ENCODE assay signal across 15 cellular contexts in the genomic region with DNA sequence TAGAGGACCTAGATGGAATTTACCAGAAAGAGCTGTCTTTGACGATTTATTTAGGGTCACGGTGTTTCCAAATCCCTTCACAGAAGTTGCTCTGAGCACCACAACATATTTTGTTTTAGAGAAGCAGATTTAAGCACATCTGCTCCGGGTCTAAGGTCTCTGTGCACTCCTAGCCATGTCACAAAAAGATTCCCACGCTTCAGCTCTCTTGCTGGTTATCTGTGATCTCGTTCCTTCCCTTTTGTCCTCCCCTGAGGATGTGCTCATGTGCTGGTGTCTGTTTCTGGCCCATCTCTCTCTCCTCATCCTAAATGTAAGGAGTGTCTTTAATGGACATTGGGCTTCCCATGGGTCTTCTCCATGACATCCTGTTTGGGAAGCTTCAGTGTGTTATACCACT. TPM values are rescaled to one million over a fixed set of nuclear protein-coding genes. Genes with fewer than 3 reads are reported as not detected.
DNase-seq lines count a peak whose midpoint lies in the region; ATAC-seq and TF ChIP-seq lines count a peak whose summit lies in the region.
"Had no signal": no experiment of that assay in that cellular context is flagged by ENCODE, and none has a peak within 500 bp of the region (broad histone marks: within the 10 kb centered on the region; RNA-seq: fewer than 3 reads in every experiment).

No MANE protein-coding gene starts in this region.

- TF ChIP-seq CTCF in H9 (conservative IDR thresholded peaks at IDR 0.05) = no peak
- TF ChIP-seq CTCF in esophagus muscularis mucosa (IDR thresholded peaks at IDR 0.05) = no peak

- H3K4me3 Mint-ChIP-seq in H9 = no peak overlapping the region
- H3K4me3 Mint-ChIP-seq: B cell; naive thymus-derived CD4-positive, alpha-beta T cell had no signal

- H3K4me1 Mint-ChIP-seq in H9 = peaks cover 21 to 23% of the 10 kb centered on the region in 2 experiments

- H3K4me1 ChIP-seq in H9 (ENCODE audit: insufficient read depth, low read length) = peaks cover 8% of the 10 kb centered on the region; the same call in 1 of the 2 replicates
- peaks cover 12 to 33% (median 22%) of the 10 kb centered on the region in 4 donors for H3K4me1 ChIP-seq in esophagus muscularis mucosa
- peaks cover 4% of the 10 kb centered on the region for H3K4me1 ChIP-seq in mesendoderm (ENCODE audit: control insufficient read depth, low read depth, low read length)
- peaks cover 12 to 29% (median 22%) of the 10 kb centered on the region in 5 donors for H3K4me1 ChIP-seq in subcutaneous abdominal adipose tissue (ENCODE audit: control insufficient read depth in 5 of 5, insufficient read depth in 5 of 5, low read length in 5 of 5)

- H3K56ac ChIP-seq in H9 (ENCODE audit: insufficient read length, low read depth, low read length) (no peak overlapping the region), mesendoderm (ENCODE audit: low read length) (peak overlapping the region; percentile 71)

- H3K9ac ChIP-seq in H9 (ENCODE audit: extremely low read depth, insufficient read length, low read length) = no peak overlapping the region
- peak overlapping the region; percentile 3 for H3K9ac ChIP-seq in mesendoderm (ENCODE audit: low read length)
- H3K9ac ChIP-seq in subcutaneous abdominal adipose tissue (ENCODE audit: low read length in 5 of 5) = peak overlapping the region in 3 of 5 donors; percentile 6 to 66 (median 56)

- H4K5ac ChIP-seq in H9 (ENCODE audit: insufficient read length, low read depth, low read length) (no peak overlapping the region), mesendoderm (ENCODE audit: low read length) (peak overlapping the region; percentile 50)

- H3K36me3 ChIP-seq in esophagus muscularis mucosa (no peaks in the 10 kb centered on the region), mesendoderm (ENCODE audit: control insufficient read depth, insufficient read depth, low read length) (no peaks in the 10 kb centered on the region), subcutaneous abdominal adipose tissue (ENCODE audit: control insufficient read depth in 5 of 5, insufficient read depth in 5 of 5, low read length in 5 of 5) (no peaks in the 10 kb centered on the region)
- H3K36me3 ChIP-seq: SJSA1, WERI-Rb-1 had no signal

- H3K4ac ChIP-seq in H9 (ENCODE audit: low read depth, low read length) = no peak overlapping the region
- peak overlapping the region; percentile 5 for H3K4ac ChIP-seq in mesendoderm (ENCODE audit: low read depth, low read length)

- H3K27me3 Mint-ChIP-seq in H9 (ENCODE audit: low read depth) = no peaks in the 10 kb centered on the region
- H3K27me3 Mint-ChIP-seq: B cell had no signal

- H3K4me2 ChIP-seq in H9 (ENCODE audit: insufficient read depth, insufficient read length, low read length) (no peak overlapping the region), mesendoderm (ENCODE audit: low read length) (no peak overlapping the region)

- no peaks in the 10 kb centered on the region for H3K79me1 ChIP-seq in H9 (ENCODE audit: insufficient read depth, low read depth, low read length, poor library complexity, severe bottlenecking)
- no peaks in the 10 kb centered on the region for H3K79me1 ChIP-seq in mesendoderm (ENCODE audit: low read length)

- H3K18ac ChIP-seq in H9 (ENCODE audit: insufficient read length, low read depth, low read length) (no peak overlapping the region), mesendoderm (ENCODE audit: low read length) (peak overlapping the region; percentile 19)

- no peak overlapping the region for H3T11ph ChIP-seq in H9 (ENCODE audit: low read length)

- H4K8ac ChIP-seq in H9 (replicated peaks; ENCODE audit: insufficient read length, low read depth, low read length) = no peak overlapping the region
- H4K8ac ChIP-seq in mesendoderm (ENCODE audit: low read depth, low read length) = no peak overlapping the region

- H3K4me3 ChIP-seq in esophagus muscularis mucosa = peak overlapping the region in 1 of 4 donors; percentile 6
- no peak overlapping the region for H3K4me3 ChIP-seq in mesendoderm (ENCODE audit: low read length)
- peak overlapping the region in 2 of 5 donors; percentile 4 to 48 for H3K4me3 ChIP-seq in subcutaneous abdominal adipose tissue (ENCODE audit: low read depth in 1 of 5, low read length in 5 of 5)
- H3K4me3 ChIP-seq: SJSA1 had no signal

- DNase-seq in H9 = no peak
- DNase-seq in esophagus muscularis mucosa (ENCODE audit: extremely low spot score) = no peak
- no peak for DNase-seq in mesendoderm
- DNase-seq in activated CD8-positive, alpha-beta memory T cell treated with anti-CD3 and anti-CD28 coated beads, Interleukin-2, amount 50 U/mL, for 48 hours = no peak
- no peak for DNase-seq in posterior vena cava (ENCODE audit: low spot score)
- DNase-seq: activated naive CD4-positive, alpha-beta T cell treated with anti-CD3 and anti-CD28 coated beads, Interleukin-2, amount 50 U/mL, for 16 hours; cerebellar nuclear complex; naive thymus-derived CD4-positive, alpha-beta T cell; NCI-H2029; WERI-Rb-1 had no signal

- H3K23me2 ChIP-seq in H9 (ENCODE audit: insufficient read length, low read depth, low read length, poor library complexity, severe bottlenecking) = no peaks in the 10 kb centered on the region

- H2BK5ac ChIP-seq in H9 (ENCODE audit: insufficient read length, low read length) = no peak overlapping the region
- peak overlapping the region; percentile 7 for H2BK5ac ChIP-seq in mesendoderm (ENCODE audit: low read length)

- H3K9me3 ChIP-seq in H9 (ENCODE audit: control insufficient read depth, low read depth, low read length) (no peaks in the 10 kb centered on the region), esophagus muscularis mucosa (no peaks in the 10 kb centered on the region), subcutaneous abdominal adipose tissue (ENCODE audit: control insufficient read depth in 5 of 5, low read length in 5 of 5) (no peaks in the 10 kb centered on the region)
- H3K9me3 ChIP-seq: SJSA1 had no signal

- no peak overlapping the region for H2BK20ac ChIP-seq in H9 (ENCODE audit: low read depth, low read length, poor library complexity, severe bottlenecking)

- H3K27ac ChIP-seq in H9 (ENCODE audit: insufficient read length, low read depth, low read length) = no peak overlapping the region
- peak overlapping the region; percentile 49 to 67 (median 54) for H3K27ac ChIP-seq in esophagus muscularis mucosa (replicated peaks in 1 of 4)
- H3K27ac ChIP-seq in mesendoderm (ENCODE audit: low read depth, low read length) = peak overlapping the region; percentile 1
- peak overlapping the region; percentile 65 for H3K27ac ChIP-seq in subcutaneous abdominal adipose tissue (ENCODE audit: low read depth, low read length)
- H3K27ac ChIP-seq: SJSA1, WERI-Rb-1 had no signal

- H2AFZ ChIP-seq in H9 (ENCODE audit: low read length) = no peak overlapping the region

- H2BK120ac ChIP-seq in H9 (ENCODE audit: low read depth, low read length, poor library complexity, severe bottlenecking) (no peak overlapping the region), mesendoderm (ENCODE audit: low read depth, low read length) (peak overlapping the region; percentile 52)

- no peak overlapping the region for H2BK15ac ChIP-seq in H9 (ENCODE audit: low read depth, low read length)
- peak overlapping the region; percentile 47 for H2BK15ac ChIP-seq in mesendoderm (replicated peaks; ENCODE audit: low read depth)

- H3K23ac ChIP-seq in H9 (ENCODE audit: insufficient read length, low read depth, low read length) (no peak overlapping the region), mesendoderm (ENCODE audit: low read length) (no peak overlapping the region)

- WGBS in H9 (ENCODE audit: extremely low coverage, insufficient read length, low lambda C conversion rate) = no CpG with 5 or more reads among the region's 5 CpGs
- 74% methylated on average over 5 of the region's 5 CpGs for WGBS in esophagus muscularis mucosa
- WGBS in mesendoderm (ENCODE audit: extremely low coverage, insufficient coverage, low lambda C conversion rate) = no CpG with 5 or more reads among the region's 5 CpGs

- no peak overlapping the region for H4K91ac ChIP-seq in H9 (ENCODE audit: insufficient read length, low read depth, low read length)

- intact Hi-C loops in esophagus muscularis mucosa (cut with DNase I) = no loop called here
- intact Hi-C loops in posterior vena cava (cut with DNase I) = no loop called here

- no peaks in the 10 kb centered on the region for H3K9me3 Mint-ChIP-seq in H9
- H3K9me3 Mint-ChIP-seq: naive thymus-derived CD4-positive, alpha-beta T cell had no signal

- ATAC-seq in HG03565 (IDR thresholded peaks at IDR 0.05; ENCODE audit: unreplicated experiment) (no peak), GM18858 (IDR thresholded peaks at IDR 0.05; ENCODE audit: unreplicated experiment) (no peak)
- ATAC-seq: naive thymus-derived CD4-positive, alpha-beta T cell had no signal

- H2AK5ac ChIP-seq in H9 (ENCODE audit: insufficient read length, low read length) = no peak overlapping the region
- H2AK5ac ChIP-seq in mesendoderm (ENCODE audit: low read length) = peak overlapping the region; percentile 81

- H4K20me1 ChIP-seq in H9 (ENCODE audit: control insufficient read depth, insufficient read depth, insufficient read length) = no peaks in the 10 kb centered on the region

- no peaks in the 10 kb centered on the region for H3K36me3 Mint-ChIP-seq in H9 (ENCODE audit: insufficient read depth in 1 of 3, low read depth in 3 of 3)
- H3K36me3 Mint-ChIP-seq: naive thymus-derived CD4-positive, alpha-beta T cell had no signal

- no peak for TF ChIP-seq EP300 in esophagus muscularis mucosa (IDR thresholded peaks at IDR 0.05)

- peak overlapping the region; percentile 88 to 96 (median 90); a peak in 6 of 7 replicates for H3K27ac Mint-ChIP-seq in H9
- H3K27ac Mint-ChIP-seq: B cell; naive thymus-derived CD4-positive, alpha-beta T cell had no signal

- no peak overlapping the region for H3K14ac ChIP-seq in H9 (ENCODE audit: insufficient read depth, low read length)

- H3K27me3 ChIP-seq in H9 (ENCODE audit: insufficient read depth, low read length) (no peaks in the 10 kb centered on the region), esophagus muscularis mucosa (no peaks in the 10 kb centered on the region), mesendoderm (ENCODE audit: insufficient read depth, low read length, poor library complexity) (no peaks in the 10 kb centered on the region), subcutaneous abdominal adipose tissue (ENCODE audit: control insufficient read depth in 5 of 5, insufficient read depth in 4 of 5, low read length in 5 of 5) (no peaks in the 10 kb centered on the region)
- H3K27me3 ChIP-seq: SJSA1 had no signal

- H3K79me2 ChIP-seq in H9 (ENCODE audit: insufficient read depth, low read length) (no peaks in the 10 kb centered on the region), mesendoderm (ENCODE audit: control insufficient read depth, insufficient read depth, low read length) (no peaks in the 10 kb centered on the region)

- H2BK12ac ChIP-seq in H9 (ENCODE audit: insufficient read length, low read depth, low read length) = no peak overlapping the region

- TF ChIP-seq POLR2A in esophagus muscularis mucosa (IDR thresholded peaks at IDR 0.05; ENCODE audit: low read depth) = no peak

RNA-seq across cellular contexts. Expression of a gene that starts 53.7 kb away (rescaled TPM):
- total RNA-seq in H9 (2021) = 49.0 and 51.5 TPM in 2 replicates
- 10 to 100 TPM; 12.9 to 32.5 (median 14.8) TPM for total RNA-seq in esophagus muscularis mucosa
- polyA plus RNA-seq in mesendoderm (2013, experiment 1 of 2) = 32.5 TPM
- polyA plus RNA-seq in mesendoderm (2013, experiment 2 of 2) = 33.9 TPM
- 10 to 100 TPM; 18.3 to 34.4 TPM for total RNA-seq in posterior vena cava
